ENCODE assay signal across 8 cellular contexts in genomic region chr9:19464061-19464763, GRCh38. TPM values are rescaled to one million over a fixed set of nuclear protein-coding genes. Genes with fewer than 3 reads are reported as not detected.
DNase-seq lines count a peak whose midpoint lies in the region; ATAC-seq and TF ChIP-seq lines count a peak whose summit lies in the region.

No MANE protein-coding gene starts in this region.

- H3K27ac ChIP-seq in left lung: no peak overlapping the region

- H3K36me3 ChIP-seq in left lung: no peaks in the 10 kb centered on the region

- no peak for DNase-seq in stimulated activated naive CD8-positive, alpha-beta T cell treated with anti-CD3 and anti-CD28 coated beads, Interleukin-15, Interleukin-2, amounts not matched to agents 100 U/mL and 50 U/mL, for 24 hours
- DNase-seq in activated CD8-positive, alpha-beta T cell treated with anti-CD3 and anti-CD28 coated beads, Interleukin-2, amount 10 ng/mL, durations not matched to agents 7 days and 5 days: no peak
- peak in 1 of 2 donors; percentile 74 for DNase-seq in left lung
- DNase-seq in cortex of kidney (lab: John Stamatoyannopoulos, UW): no peak
- DNase-seq in stimulated activated CD4-positive, alpha-beta T cell treated with anti-CD3 and anti-CD28 coated beads, Interleukin-2, amount 100 ng/mL, for 48 hours: no peak
- DNase-seq in NCI-H748 (lab: John Stamatoyannopoulos, UW; ENCODE audit: unreplicated experiment): no peak
- DNase-seq in retina: no peak

- no peak overlapping the region for H3K27ac Mint-ChIP-seq in stimulated activated naive CD8-positive, alpha-beta T cell treated with anti-CD3 and anti-CD28 coated beads, Interleukin-15, Interleukin-2, amounts not matched to agents 100 ng/mL and 50 ng/mL, for 24 hours
- H3K27ac Mint-ChIP-seq in activated CD8-positive, alpha-beta T cell treated with anti-CD3 and anti-CD28 coated beads, Interleukin-2, amount 10 ng/mL, durations not matched to agents 7 days and 5 days: no peak overlapping the region

- peaks cover 4% of the 10 kb centered on the region for H3K27me3 Mint-ChIP-seq in stimulated activated naive CD8-positive, alpha-beta T cell treated with anti-CD3 and anti-CD28 coated beads, Interleukin-15, Interleukin-2, amounts not matched to agents 100 ng/mL and 50 ng/mL, for 24 hours
- H3K27me3 Mint-ChIP-seq in activated CD8-positive, alpha-beta T cell treated with anti-CD3 and anti-CD28 coated beads, Interleukin-2, amount 10 ng/mL, durations not matched to agents 7 days and 5 days (ENCODE audit: low read depth): no peaks in the 10 kb centered on the region

- no peak for ATAC-seq in stimulated activated naive CD8-positive, alpha-beta T cell treated with anti-CD3 and anti-CD28 coated beads, Interleukin-15, Interleukin-2, amounts not matched to agents 100 U/mL and 50 U/mL, for 24 hours
- ATAC-seq in activated CD8-positive, alpha-beta T cell treated with anti-CD3 and anti-CD28 coated beads, Interleukin-2, amount 10 ng/mL, durations not matched to agents 7 days and 5 days: no peak
- ATAC-seq in left lung: no peak

- H3K4me1 Mint-ChIP-seq in stimulated activated naive CD8-positive, alpha-beta T cell treated with anti-CD3 and anti-CD28 coated beads, Interleukin-15, Interleukin-2, amounts not matched to agents 100 ng/mL and 50 ng/mL, for 24 hours (ENCODE audit: low read depth): peaks cover 8% of the 10 kb centered on the region
- H3K4me1 Mint-ChIP-seq in activated CD8-positive, alpha-beta T cell treated with anti-CD3 and anti-CD28 coated beads, Interleukin-2, amount 10 ng/mL, durations not matched to agents 7 days and 5 days (ENCODE audit: low read depth): peaks cover 13% of the 10 kb centered on the region

- H3K9me3 ChIP-seq in left lung: no peaks in the 10 kb centered on the region

- POLR2A ChIA-PET in activated CD8-positive, alpha-beta T cell treated with anti-CD3 and anti-CD28 coated beads, Interleukin-2, amount 10 ng/mL, durations not matched to agents 7 days and 5 days (lab: Charles Lee): interaction anchor here (0.6 to 1.0 kb wide), 2 partner anchors 25 to 84 kb away, joined by 3 to 4 read pairs; partner anchors contain the start of gene RPS6

- intact Hi-C loops in left lung (cut with DNase I): no loop called here

- TF ChIP-seq CTCF in left lung (IDR thresholded peaks at IDR 0.05): no peak

- peak overlapping the region; percentile 31 to 41 for H3K4me3 ChIP-seq in left lung

- peaks cover 0 to 5% of the 10 kb centered on the region in 2 donors for H3K27me3 ChIP-seq in left lung

- H3K4me1 ChIP-seq in left lung: peaks cover 0 to 7% of the 10 kb centered on the region in 2 donors

- H3K36me3 Mint-ChIP-seq in stimulated activated naive CD8-positive, alpha-beta T cell treated with anti-CD3 and anti-CD28 coated beads, Interleukin-15, Interleukin-2, amounts not matched to agents 100 ng/mL and 50 ng/mL, for 24 hours (ENCODE audit: low read depth): no peaks in the 10 kb centered on the region
- H3K36me3 Mint-ChIP-seq in activated CD8-positive, alpha-beta T cell treated with anti-CD3 and anti-CD28 coated beads, Interleukin-2, amount 10 ng/mL, durations not matched to agents 7 days and 5 days (ENCODE audit: low read depth): no peaks in the 10 kb centered on the region

- CTCF ChIA-PET in activated CD8-positive, alpha-beta T cell treated with anti-CD3 and anti-CD28 coated beads, Interleukin-2, amount 10 ng/mL, durations not matched to agents 7 days and 5 days (lab: Charles Lee): interaction anchor here (0.6 to 4.2 kb wide), 75 partner anchors 9 to 1478 kb away, joined by 3 to 82 read pairs (median 4); partner anchors contain the start of genes ACER2 and RRAGA

- H3K4me3 Mint-ChIP-seq in stimulated activated naive CD8-positive, alpha-beta T cell treated with anti-CD3 and anti-CD28 coated beads, Interleukin-15, Interleukin-2, amounts not matched to agents 100 ng/mL and 50 ng/mL, for 24 hours: peak overlapping the region; percentile 84
- H3K4me3 Mint-ChIP-seq in activated CD8-positive, alpha-beta T cell treated with anti-CD3 and anti-CD28 coated beads, Interleukin-2, amount 10 ng/mL, durations not matched to agents 7 days and 5 days: peak overlapping the region; percentile 84

- H3K9me3 Mint-ChIP-seq in stimulated activated naive CD8-positive, alpha-beta T cell treated with anti-CD3 and anti-CD28 coated beads, Interleukin-15, Interleukin-2, amounts not matched to agents 100 ng/mL and 50 ng/mL, for 24 hours: no peaks in the 10 kb centered on the region
- no peaks in the 10 kb centered on the region for H3K9me3 Mint-ChIP-seq in activated CD8-positive, alpha-beta T cell treated with anti-CD3 and anti-CD28 coated beads, Interleukin-2, amount 10 ng/mL, durations not matched to agents 7 days and 5 days (ENCODE audit: insufficient read depth)

RNA-seq across cellular contexts. Expression of gene ACER2, which starts 55.4 kb away (rescaled TPM):
- 1 to 10 TPM; 1.7 to 2.6 TPM for total RNA-seq in activated CD8-positive, alpha-beta T cell treated with anti-CD3 and anti-CD28 coated beads, Interleukin-2, amount 10 ng/mL, durations not matched to agents 7 days and 5 days
- 1 to 10 TPM; 3.5 to 8.1 TPM for total RNA-seq in left lung
